Comparison of ENCODE assay signal across 13 cellular contexts in the genomic region with DNA sequence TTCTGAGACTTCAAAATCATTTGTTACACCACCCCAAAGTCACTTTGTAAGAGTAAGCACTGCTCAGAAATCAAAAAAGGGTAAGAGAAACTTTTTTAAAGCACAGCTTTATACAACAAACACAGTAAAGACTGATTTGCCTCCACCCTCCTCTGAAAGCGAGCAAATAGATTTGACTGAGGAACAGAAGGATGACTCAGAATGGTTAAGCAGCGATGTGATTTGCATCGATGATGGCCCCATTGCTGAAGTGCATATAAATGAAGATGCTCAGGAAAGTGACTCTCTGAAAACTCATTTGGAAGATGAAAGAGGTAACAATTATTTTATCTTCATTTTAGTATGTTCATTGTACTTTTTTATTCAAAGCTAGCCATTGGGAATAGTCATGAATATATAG. TPM values are rescaled to one million over a fixed set of nuclear protein-coding genes. Genes with fewer than 3 reads are reported as not detected.
DNase-seq lines count a peak whose midpoint lies in the region; ATAC-seq and TF ChIP-seq lines count a peak whose summit lies in the region.
"Had no signal": no experiment of that assay in that cellular context is flagged by ENCODE, and none has a peak within 500 bp of the region (broad histone marks: within the 10 kb centered on the region; RNA-seq: fewer than 3 reads in every experiment).

No MANE protein-coding gene starts in this region.

- no peak overlapping the region for H2BK15ac ChIP-seq in mesenchymal stem cell (ENCODE audit: low read depth, poor library complexity, severe bottlenecking)

- no peak for TF ChIP-seq CTCF in GM06990 (IDR thresholded peaks at IDR 0.05; ENCODE audit: insufficient read depth, low read length, poor library complexity, severe bottlenecking)
- no peak for TF ChIP-seq CTCF in astrocyte of the spinal cord (IDR thresholded peaks at IDR 0.05; ENCODE audit: low read depth, low read length)
- no peak for TF ChIP-seq CTCF in suprapubic skin (IDR thresholded peaks at IDR 0.05)
- no peak for TF ChIP-seq CTCF in heart left ventricle (IDR thresholded peaks at IDR 0.05)

- H2BK120ac ChIP-seq in mesenchymal stem cell (ENCODE audit: low read depth, low read length), result no peak overlapping the region

- H4K8ac ChIP-seq in mesenchymal stem cell (ENCODE audit: low read length), result no peak overlapping the region

- H3K36me3 ChIP-seq in GM06990 (ENCODE audit: control insufficient read depth, insufficient read depth, low read length), result peaks cover 5% of the 10 kb centered on the region
- peaks cover 64% of the 10 kb centered on the region for H3K36me3 ChIP-seq in HUES64 (ENCODE audit: insufficient read depth, low read length)
- H3K36me3 ChIP-seq in suprapubic skin, result no peaks in the 10 kb centered on the region
- no peaks in the 10 kb centered on the region for H3K36me3 ChIP-seq in mesenchymal stem cell (ENCODE audit: control insufficient read depth in 1 of 2, insufficient read depth in 2 of 2, low read depth in 1 of 2, low read length in 2 of 2)
- no peaks in the 10 kb centered on the region for H3K36me3 ChIP-seq in heart left ventricle
- H3K36me3 ChIP-seq: esophagus muscularis mucosa, sigmoid colon had no signal

- peak; percentile 29 for DNase-seq in Ammon's horn (ENCODE audit: low spot score)
- DNase-seq in GM06990 (ENCODE audit: extremely low read depth, insufficient read length), result peak; percentile 36
- peak; percentile 14 for DNase-seq in astrocyte of the spinal cord (ENCODE audit: low read depth, low spot score)
- no peak for DNase-seq in amniotic stem cell (lab: John Stamatoyannopoulos, UW)
- DNase-seq in suprapubic skin (ENCODE audit: low spot score in 2 of 2), result no peak
- DNase-seq in mesenchymal stem cell, result no peak
- DNase-seq in heart left ventricle, result no peak
- DNase-seq: cortex of kidney, NCI-H1092, sigmoid colon had no signal

- no peak overlapping the region for H2AK5ac ChIP-seq in mesenchymal stem cell (ENCODE audit: low read length, severe bottlenecking)

- peaks cover 2% of the 10 kb centered on the region for H3K79me1 ChIP-seq in mesenchymal stem cell (replicated peaks; ENCODE audit: low read length, poor library complexity, severe bottlenecking)

- H2BK5ac ChIP-seq in mesenchymal stem cell (ENCODE audit: low read depth, low read length, poor library complexity, severe bottlenecking), result no peak overlapping the region

- H3K4me1 ChIP-seq in HUES64 (ENCODE audit: insufficient read depth, low read length), result peaks cover 12% of the 10 kb centered on the region
- no peaks in the 10 kb centered on the region for H3K4me1 ChIP-seq in suprapubic skin
- no peaks in the 10 kb centered on the region for H3K4me1 ChIP-seq in mesenchymal stem cell (ENCODE audit: control insufficient read depth, insufficient read depth, low read depth, low read length)
- peaks cover 0 to 15% (median 0%) of the 10 kb centered on the region in 12 donors for H3K4me1 ChIP-seq in heart left ventricle
- H3K4me1 ChIP-seq: esophagus muscularis mucosa, sigmoid colon had no signal

- H3K4ac ChIP-seq in mesenchymal stem cell (ENCODE audit: low read depth in 1 of 2, low read length in 2 of 2), result no peak overlapping the region

- H3K23ac ChIP-seq in mesenchymal stem cell (ENCODE audit: low read length in 2 of 2), result no peak overlapping the region

- H2AFZ ChIP-seq in mesenchymal stem cell (ENCODE audit: low read depth, low read length), result no peak overlapping the region
- H2AFZ ChIP-seq: neural progenitor cell had no signal

- no peak overlapping the region for H4K91ac ChIP-seq in mesenchymal stem cell (ENCODE audit: low read length)

- 58% methylated on average over 3 of the region's 3 CpGs for WGBS in HUES64
- WGBS in suprapubic skin, result 79% methylated on average over 3 of the region's 3 CpGs
- 87% methylated on average over 3 of the region's 3 CpGs for WGBS in mesenchymal stem cell
- 94 to 97% (median 95%) methylated on average over 3 of the region's 3 CpGs for WGBS in heart left ventricle, 4 donors

- H3K18ac ChIP-seq in mesenchymal stem cell (ENCODE audit: low read depth in 1 of 2, low read length in 2 of 2), result no peak overlapping the region

- intact Hi-C loops in heart left ventricle (cut with DNase I), result no loop called here

- no peak overlapping the region for H3K4me2 ChIP-seq in mesenchymal stem cell (ENCODE audit: low read length, poor library complexity, severe bottlenecking)
- H3K4me2 ChIP-seq: neural progenitor cell had no signal

- no peak overlapping the region for H2BK12ac ChIP-seq in mesenchymal stem cell (ENCODE audit: low read length in 2 of 2)

- peak overlapping the region; percentile 26 for H3K4me3 ChIP-seq in GM06990 (replicated peaks; ENCODE audit: low read depth, low read length)
- no peak overlapping the region for H3K4me3 ChIP-seq in HUES64 (ENCODE audit: low read length)
- H3K4me3 ChIP-seq in astrocyte of the spinal cord (ENCODE audit: low read depth, low read length), result no peak overlapping the region
- H3K4me3 ChIP-seq in suprapubic skin, result no peak overlapping the region
- no peak overlapping the region for H3K4me3 ChIP-seq in mesenchymal stem cell (ENCODE audit: insufficient read depth in 1 of 2, low read depth in 1 of 2, low read length in 2 of 2)
- H3K4me3 ChIP-seq in heart left ventricle, result no peak overlapping the region
- H3K4me3 ChIP-seq: esophagus muscularis mucosa, neural progenitor cell, sigmoid colon had no signal

- no peak for ATAC-seq in heart left ventricle

- H3K27me3 ChIP-seq in GM06990 (replicated peaks; ENCODE audit: control insufficient read depth, insufficient read depth, low read length), result no peaks in the 10 kb centered on the region
- H3K27me3 ChIP-seq in HUES64 (ENCODE audit: insufficient read depth, low read length), result no peaks in the 10 kb centered on the region
- H3K27me3 ChIP-seq in suprapubic skin, result no peaks in the 10 kb centered on the region
- no peaks in the 10 kb centered on the region for H3K27me3 ChIP-seq in mesenchymal stem cell (ENCODE audit: control insufficient read depth in 1 of 2, insufficient read depth in 1 of 2, low read length in 2 of 2)
- H3K27me3 ChIP-seq in heart left ventricle, result no peaks in the 10 kb centered on the region
- H3K27me3 ChIP-seq: esophagus muscularis mucosa, neural progenitor cell, sigmoid colon had no signal

- no peak for TF ChIP-seq POLR2A in suprapubic skin (IDR thresholded peaks at IDR 0.05)
- no peak for TF ChIP-seq POLR2A in heart left ventricle (IDR thresholded peaks at IDR 0.05)

- no peaks in the 10 kb centered on the region for H3K9me3 ChIP-seq in HUES64 (ENCODE audit: insufficient read depth, low read depth, low read length)
- no peaks in the 10 kb centered on the region for H3K9me3 ChIP-seq in suprapubic skin
- no peaks in the 10 kb centered on the region for H3K9me3 ChIP-seq in mesenchymal stem cell (ENCODE audit: control insufficient read depth, low read length)
- H3K9me3 ChIP-seq in heart left ventricle, result no peaks in the 10 kb centered on the region
- H3K9me3 ChIP-seq: esophagus muscularis mucosa, sigmoid colon had no signal

- H3K27ac ChIP-seq in HUES64 (ENCODE audit: low read depth, low read length) (0 out of 2 replicates have a peak overlapping the region, but pooled peaks have one; percentile 13), suprapubic skin (no peak overlapping the region), mesenchymal stem cell (ENCODE audit: low read length, poor library complexity, severe bottlenecking) (no peak overlapping the region), heart left ventricle (peak overlapping the region in 1 of 12 donors; percentile 22)
- H3K27ac ChIP-seq: esophagus muscularis mucosa, neural progenitor cell, sigmoid colon had no signal

- no peak overlapping the region for H3K14ac ChIP-seq in mesenchymal stem cell (ENCODE audit: low read length in 2 of 2)

- TF ChIP-seq EP300 in suprapubic skin (IDR thresholded peaks at IDR 0.05), result no peak

- H3K9ac ChIP-seq in HUES64 (ENCODE audit: low read depth, low read length) (no peak overlapping the region), mesenchymal stem cell (ENCODE audit: low read length) (no peak overlapping the region)
- H3K9ac ChIP-seq: neural progenitor cell had no signal

- in situ Hi-C loops in astrocyte of the spinal cord (cut with HindIII; ENCODE audit: low sequenced_read_pairs), result no loop called here

RNA-seq across cellular contexts. Expression of gene BLM, which starts 32.6 kb away (rescaled TPM):
- 28.6 TPM for polyA plus RNA-seq in HUES64 (2013, experiment 1 of 2)
- 26.7 TPM for polyA plus RNA-seq in HUES64 (2013, experiment 2 of 2)
- total RNA-seq in suprapubic skin (1 to 10 TPM in 1 of 4 donors, under 1 TPM in 3; 0.72 to 2.4 (median 0.84) TPM), heart left ventricle (10 to 100 TPM in 6 of 9 donors, 1 to 10 TPM in 3; 4.3 to 39.6 (median 12.2) TPM)
- polyA plus RNA-seq in mesenchymal stem cell (2013, experiment 1 of 2), result 2.2 TPM
- polyA plus RNA-seq in mesenchymal stem cell (2013, experiment 2 of 2), result 1.6 TPM
- 10 to 100 TPM in 1 of 2 donors, 1 to 10 TPM in 1; 9.3 to 14.4 TPM for polyA plus RNA-seq in heart left ventricle

Comparison
In these comparisons a context has a peak if more than half of its experiments do, and no peak if none do; other contexts are left out.
1. DNase-seq: peak in Ammon's horn (single experiment), GM06990 (single experiment) and astrocyte of the spinal cord (single experiment); none in amniotic stem cell (single experiment), suprapubic skin (0 of 2), mesenchymal stem cell (single experiment) and heart left ventricle (0 of 5).